Comparison of ENCODE assay signal across 15 cellular contexts in genomic region chr20:58715709-58716475, GRCh38. TPM values are rescaled to one million over a fixed set of nuclear protein-coding genes. Genes with fewer than 3 reads are reported as not detected.
DNase-seq lines count a peak whose midpoint lies in the region; ATAC-seq and TF ChIP-seq lines count a peak whose summit lies in the region.
"Had no signal": no experiment of that assay in that cellular context is flagged by ENCODE, and none has a peak within 500 bp of the region (broad histone marks: within the 10 kb centered on the region; RNA-seq: fewer than 3 reads in every experiment).

No MANE protein-coding gene starts in this region.

- H2BK120ac ChIP-seq in H9 (ENCODE audit: low read depth, low read length, poor library complexity, severe bottlenecking): no peak overlapping the region

- H3K27ac ChIP-seq in H9 (ENCODE audit: insufficient read length, low read depth, low read length) (no peak overlapping the region), right atrium auricular region (no peak overlapping the region)
- H3K27ac ChIP-seq: GM23248 had no signal

- H3K18ac ChIP-seq in H9 (ENCODE audit: insufficient read length, low read depth, low read length): no peak overlapping the region

- ATAC-seq in HG02852 (IDR thresholded peaks at IDR 0.05; ENCODE audit: unreplicated experiment): no peak
- no peak for ATAC-seq in GM21367 (IDR thresholded peaks at IDR 0.05; ENCODE audit: unreplicated experiment)

- intact Hi-C loops in activated CD4-positive, alpha-beta T cell treated with anti-CD3 and anti-CD28 coated beads, Interleukin-2, amount 10 ng/mL, durations not matched to agents 24 days and 14 days (cut with micrococcal nuclease): no loop called here
- intact Hi-C loops in posterior vena cava (cut with DNase I): no loop called here

- H3K36me3 Mint-ChIP-seq in activated CD4-positive, alpha-beta T cell treated with anti-CD3 and anti-CD28 coated beads, Interleukin-2, amount 10 ng/mL, durations not matched to agents 24 days and 14 days (ENCODE audit: low read depth): no peaks in the 10 kb centered on the region
- no peaks in the 10 kb centered on the region for H3K36me3 Mint-ChIP-seq in H9 (ENCODE audit: insufficient read depth in 1 of 3, low read depth in 3 of 3)

- H3K4me3 ChIP-seq in right atrium auricular region: no peak overlapping the region
- H3K4me3 ChIP-seq: GM23248 had no signal

- no peaks in the 10 kb centered on the region for H3K23me2 ChIP-seq in H9 (ENCODE audit: insufficient read length, low read depth, low read length, poor library complexity, severe bottlenecking)

- no peak overlapping the region for H3K4ac ChIP-seq in H9 (ENCODE audit: low read depth, low read length)

- H3K9me3 ChIP-seq in H9 (ENCODE audit: control insufficient read depth, low read depth, low read length): no peaks in the 10 kb centered on the region
- H3K9me3 ChIP-seq in right atrium auricular region: no peaks in the 10 kb centered on the region

- DNase-seq in activated CD4-positive, alpha-beta T cell treated with anti-CD3 and anti-CD28 coated beads, Interleukin-2, amount 10 ng/mL, durations not matched to agents 24 days and 14 days: peak; percentile 47
- DNase-seq in activated CD4-positive, alpha-beta T cell treated with anti-CD3 and anti-CD28 coated beads for 48 hours: no peak
- DNase-seq in H9: peak; percentile 24
- peak; percentile 48 for DNase-seq in right atrium auricular region (ENCODE audit: low spot score)
- peak; percentile 71 for DNase-seq in posterior vena cava (ENCODE audit: low spot score)
- DNase-seq in EL: no peak
- DNase-seq: ACHN; foreskin melanocyte; GM23248; NCI-H226; stimulated activated CD4-positive, alpha-beta T cell treated with anti-CD3 and anti-CD28 coated beads, Interleukin-15, amount 100 ng/mL, for 24 hours; T1000 had no signal

- no peak overlapping the region for H3K56ac ChIP-seq in H9 (ENCODE audit: insufficient read length, low read depth, low read length)

- H4K8ac ChIP-seq in H9 (replicated peaks; ENCODE audit: insufficient read length, low read depth, low read length): no peak overlapping the region

- H3K4me1 Mint-ChIP-seq in activated CD4-positive, alpha-beta T cell treated with anti-CD3 and anti-CD28 coated beads, Interleukin-2, amount 10 ng/mL, durations not matched to agents 24 days and 14 days: no peaks in the 10 kb centered on the region
- peaks cover 0 to 10% of the 10 kb centered on the region in 2 experiments; a peak in 1 of 4 replicates for H3K4me1 Mint-ChIP-seq in H9
- H3K4me1 Mint-ChIP-seq: nephron had no signal

- H2AFZ ChIP-seq in H9 (ENCODE audit: low read length): no peak overlapping the region
- H2AFZ ChIP-seq: GM23248 had no signal

- H4K91ac ChIP-seq in H9 (ENCODE audit: insufficient read length, low read depth, low read length): no peak overlapping the region

- no peak overlapping the region for H3K9ac ChIP-seq in H9 (ENCODE audit: extremely low read depth, insufficient read length, low read length)
- H3K9ac ChIP-seq: GM23248 had no signal

- no peak overlapping the region for H4K5ac ChIP-seq in H9 (ENCODE audit: insufficient read length, low read depth, low read length)

- no peak overlapping the region for H2BK15ac ChIP-seq in H9 (ENCODE audit: low read depth, low read length)

- no peak overlapping the region for H3K4me2 ChIP-seq in H9 (ENCODE audit: insufficient read depth, insufficient read length, low read length)

- TF ChIP-seq CTCF in H9 (conservative IDR thresholded peaks at IDR 0.05) (no peak), right atrium auricular region (IDR thresholded peaks at IDR 0.05) (no peak)

- no peak overlapping the region for H2AK5ac ChIP-seq in H9 (ENCODE audit: insufficient read length, low read length)

- H3K4me1 ChIP-seq in H9 (ENCODE audit: insufficient read depth, low read length): no peaks in the 10 kb centered on the region
- H3K4me1 ChIP-seq in right atrium auricular region: no peaks in the 10 kb centered on the region

- WGBS in H9 (ENCODE audit: extremely low coverage, insufficient read length, low lambda C conversion rate): no CpG with 5 or more reads among the region's 19 CpGs

- H2BK5ac ChIP-seq in H9 (ENCODE audit: insufficient read length, low read length): no peak overlapping the region

- H3K36me3 ChIP-seq in right atrium auricular region: peaks cover 6% of the 10 kb centered on the region

- H3K23ac ChIP-seq in H9 (ENCODE audit: insufficient read length, low read depth, low read length): no peak overlapping the region

- peaks cover 2% of the 10 kb centered on the region for H3K27me3 Mint-ChIP-seq in activated CD4-positive, alpha-beta T cell treated with anti-CD3 and anti-CD28 coated beads, Interleukin-2, amount 10 ng/mL, durations not matched to agents 24 days and 14 days
- peaks cover 1% of the 10 kb centered on the region; the same call in 1 of the 2 replicates for H3K27me3 Mint-ChIP-seq in H9 (ENCODE audit: low read depth)

- no peak overlapping the region for H3T11ph ChIP-seq in H9 (ENCODE audit: low read length)

- H4K20me1 ChIP-seq in H9 (ENCODE audit: control insufficient read depth, insufficient read depth, insufficient read length): no peaks in the 10 kb centered on the region

- H2BK12ac ChIP-seq in H9 (ENCODE audit: insufficient read length, low read depth, low read length): no peak overlapping the region

- no peaks in the 10 kb centered on the region for H3K9me3 Mint-ChIP-seq in activated CD4-positive, alpha-beta T cell treated with anti-CD3 and anti-CD28 coated beads, Interleukin-2, amount 10 ng/mL, durations not matched to agents 24 days and 14 days
- no peaks in the 10 kb centered on the region for H3K9me3 Mint-ChIP-seq in H9
- H3K9me3 Mint-ChIP-seq: nephron had no signal

- no peaks in the 10 kb centered on the region for H3K79me1 ChIP-seq in H9 (ENCODE audit: insufficient read depth, low read depth, low read length, poor library complexity, severe bottlenecking)

- no peaks in the 10 kb centered on the region for H3K79me2 ChIP-seq in H9 (ENCODE audit: insufficient read depth, low read length)

- no peak overlapping the region for H3K27ac Mint-ChIP-seq in activated CD4-positive, alpha-beta T cell treated with anti-CD3 and anti-CD28 coated beads, Interleukin-2, amount 10 ng/mL, durations not matched to agents 24 days and 14 days
- H3K27ac Mint-ChIP-seq in H9: peak overlapping the region in 1 of 3 experiments; percentile 88; a peak in 2 of 7 replicates
- H3K27ac Mint-ChIP-seq: nephron had no signal

- no peak overlapping the region for H2BK20ac ChIP-seq in H9 (ENCODE audit: low read depth, low read length, poor library complexity, severe bottlenecking)

- H3K4me3 Mint-ChIP-seq in activated CD4-positive, alpha-beta T cell treated with anti-CD3 and anti-CD28 coated beads, Interleukin-2, amount 10 ng/mL, durations not matched to agents 24 days and 14 days: no peak overlapping the region
- no peak overlapping the region for H3K4me3 Mint-ChIP-seq in H9
- H3K4me3 Mint-ChIP-seq: nephron had no signal

- H3K14ac ChIP-seq in H9 (ENCODE audit: insufficient read depth, low read length): no peak overlapping the region

- H3K27me3 ChIP-seq in H9 (ENCODE audit: insufficient read depth, low read length) (no peaks in the 10 kb centered on the region), right atrium auricular region (no peaks in the 10 kb centered on the region)

RNA-seq across cellular contexts. Expression of gene NPEPL1, which starts 23.3 kb away (rescaled TPM):
- 22.3 and 23.1 TPM in 2 replicates for total RNA-seq in activated CD4-positive, alpha-beta T cell treated with anti-CD3 and anti-CD28 coated beads, Interleukin-2, amount 10 ng/mL, durations not matched to agents 24 days and 14 days
- total RNA-seq in H9 (2021) (31.1 TPM in 2 replicates), right atrium auricular region (10 to 100 TPM; 12.2 to 14.1 TPM), posterior vena cava (10 to 100 TPM; 28.5 to 31.4 TPM)

Comparison
In these comparisons a context has a peak if more than half of its experiments do, and no peak if none do; other contexts are left out.
1. DNase-seq: peak in activated CD4-positive, alpha-beta T cell treated with anti-CD3 and anti-CD28 coated beads, Interleukin-2, amount 10 ng/mL, durations not matched to agents 24 days and 14 days (single experiment), H9 (single experiment), right atrium auricular region (single experiment) and posterior vena cava (single experiment); none in activated CD4-positive, alpha-beta T cell treated with anti-CD3 and anti-CD28 coated beads for 48 hours (single experiment) and EL (single experiment).